Comparison of ENCODE assay signal across 1 cellular context in the genomic region with DNA sequence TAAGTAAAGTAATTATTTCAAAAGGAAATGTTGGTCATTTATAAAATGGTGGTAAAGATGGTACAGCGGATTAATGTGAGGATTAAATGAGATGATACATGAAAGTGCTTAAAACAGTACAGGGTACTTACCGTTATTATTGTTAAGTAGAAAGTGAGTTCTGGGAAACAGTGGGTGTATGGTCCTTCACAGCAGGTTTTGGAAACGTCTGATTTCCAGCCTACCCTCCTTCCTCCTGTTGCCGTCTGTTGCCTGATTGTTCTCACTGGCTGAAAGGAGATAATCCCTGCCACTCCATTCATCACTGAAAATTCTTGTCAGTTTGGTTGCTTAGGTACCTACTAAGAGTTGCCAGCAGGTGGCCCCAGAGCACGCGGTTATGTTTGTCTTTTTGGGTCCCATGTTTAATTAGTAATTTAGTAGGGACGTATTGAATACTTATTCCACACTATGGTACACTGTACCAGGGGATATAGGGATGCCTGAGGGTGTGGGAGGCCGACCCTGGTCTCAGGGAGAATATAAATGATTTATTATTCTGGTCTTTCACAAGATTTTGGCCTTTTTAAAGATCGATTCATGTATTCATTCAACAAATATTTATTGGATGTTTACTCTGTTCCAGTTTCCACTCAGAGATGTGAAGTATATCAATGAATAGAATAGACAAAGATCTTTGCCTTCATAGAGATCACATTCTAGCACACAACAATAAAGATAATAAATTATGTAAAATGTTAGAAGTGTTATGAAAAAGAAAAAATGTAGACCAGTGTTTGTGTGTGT.
TF ChIP-seq lines count a peak whose summit lies in the region.

No MANE protein-coding gene starts in this region.

TF ChIP-seq in H1, 55 proteins besides CTCF, POLR2A, EP300 and RAD21 (continued from another document):
- no peak for TF ChIP-seq RFX5 (IDR thresholded peaks at IDR 0.05; ENCODE audit: borderline replicate concordance, low read depth, low read length)
- TF ChIP-seq NANOG (IDR thresholded peaks at IDR 0.05; ENCODE audit: insufficient read depth, low read depth, low read length, poor library complexity, severe bottlenecking): no peak
- TF ChIP-seq RNF2 (IDR thresholded peaks at IDR 0.05; ENCODE audit: borderline replicate concordance, low read depth, low read length, missing control alignments, poor library complexity, severe bottlenecking): no peak
- TF ChIP-seq CEBPB (IDR thresholded peaks at IDR 0.05; ENCODE audit: low read depth, low read length): no peak
- no peak for TF ChIP-seq PHF8 (conservative IDR thresholded peaks at IDR 0.05; ENCODE audit: low read depth, low read length)
- no peak for TF ChIP-seq SP1 (IDR thresholded peaks at IDR 0.05; ENCODE audit: low read depth, low read length)
